ENCODE assay signal across 8 cellular contexts in the genomic region with DNA sequence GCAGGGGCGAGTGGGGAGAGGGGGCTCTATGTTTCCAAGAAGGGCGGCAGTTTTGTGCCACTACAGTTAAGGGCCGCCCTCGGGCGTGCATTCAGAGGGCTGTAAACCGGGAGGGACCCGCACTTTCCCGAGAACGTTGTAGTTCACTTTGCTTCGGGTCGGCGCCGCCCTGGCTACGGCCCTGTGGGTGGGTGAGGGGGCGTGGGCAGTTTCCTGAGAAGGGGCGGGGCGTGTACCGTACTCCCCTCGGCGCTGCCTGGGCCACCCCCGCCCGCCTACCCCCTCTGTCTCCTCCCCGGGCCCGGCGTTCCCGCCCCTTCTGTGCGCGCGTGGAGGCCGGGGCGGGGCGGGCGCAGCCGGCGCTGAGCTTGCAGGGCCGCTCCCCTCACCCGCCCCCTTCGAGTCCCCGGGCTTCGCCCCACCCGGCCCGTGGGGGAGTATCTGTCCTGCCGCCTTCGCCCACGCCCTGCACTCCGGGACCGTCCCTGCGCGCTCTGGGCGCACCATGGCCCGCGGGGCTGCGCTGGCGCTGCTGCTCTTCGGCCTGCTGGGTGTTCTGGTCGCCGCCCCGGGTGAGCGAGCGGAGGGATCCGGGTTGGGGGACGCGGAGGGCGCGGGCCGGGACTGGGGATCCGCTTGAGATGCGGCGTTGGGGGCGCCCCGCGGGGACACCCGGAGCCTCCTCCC. TPM values are rescaled to one million over a fixed set of nuclear protein-coding genes. Genes with fewer than 3 reads are reported as not detected.
DNase-seq lines count a peak whose midpoint lies in the region; ATAC-seq and TF ChIP-seq lines count a peak whose summit lies in the region.

A gene with protein sequence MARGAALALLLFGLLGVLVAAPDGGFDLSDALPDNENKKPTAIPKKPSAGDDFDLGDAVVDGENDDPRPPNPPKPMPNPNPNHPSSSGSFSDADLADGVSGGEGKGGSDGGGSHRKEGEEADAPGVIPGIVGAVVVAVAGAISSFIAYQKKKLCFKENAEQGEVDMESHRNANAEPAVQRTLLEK (plus strand): TSS at position 440 of the 687 bp plus-strand sequence. CDS start 66 bp downstream, at position 506.

- H3K4me1 Mint-ChIP-seq in MCF 10A (ENCODE audit: insufficient read depth, unreplicated experiment): peaks cover 13% of the 10 kb centered on the region

- no TSS peak for BruUV-seq in MCF 10A (replicated peaks; lab: Mats Ljungman, UMichigan)

- H3K27ac Mint-ChIP-seq in MCF 10A (ENCODE audit: low read depth, unreplicated experiment): peak within 1 kb of the TSS; percentile 96

- no peaks in the 10 kb centered on the region for H3K27me3 Mint-ChIP-seq in MCF 10A (ENCODE audit: insufficient read depth, unreplicated experiment)

- TF ChIP-seq CTCF in MCF 10A (IDR thresholded peaks at IDR 0.05; ENCODE audit: unreplicated experiment): no peak

- H3K9me3 Mint-ChIP-seq in MCF 10A (ENCODE audit: unreplicated experiment): no peaks in the 10 kb centered on the region

- H3K36me3 Mint-ChIP-seq in MCF 10A (ENCODE audit: insufficient read depth, unreplicated experiment): peaks cover 16% of the 10 kb centered on the region

- intact Hi-C loops in MCF 10A (cut with micrococcal nuclease): loop anchor here (5.0 kb wide), 1 partner anchor 51 kb away; no protein-coding TSS in a partner anchor

- peak within 1 kb of the TSS; percentile 94 for H3K4me3 Mint-ChIP-seq in MCF 10A (ENCODE audit: unreplicated experiment)

- ATAC-seq in GM18517 (IDR thresholded peaks at IDR 0.05; ENCODE audit: unreplicated experiment) (peak; percentile 81), HG02973 (IDR thresholded peaks at IDR 0.05; ENCODE audit: unreplicated experiment) (peak; percentile 81)

- POLR2A ChIA-PET in MCF 10A (lab: Yijun Ruan, JAX): no interaction called here

- CTCF ChIA-PET in MCF 10A (lab: Yijun Ruan, JAX): no interaction called here

- DNase-seq in T follicular helper cell (ENCODE audit: low read depth) (peak; percentile 85), MCF 10A (ENCODE audit: unreplicated experiment) (peak; percentile 76), iris pigment epithelial cell (ENCODE audit: low read depth) (peak; percentile 85), cerebellar nuclear complex (lab: John Stamatoyannopoulos, UW) (no peak), NCI-H2227 treated with DMSO at 0.1 percent for 48 hours (lab: John Stamatoyannopoulos, UW) (no peak)
- DNase-seq in stimulated activated CD4-positive, alpha-beta T cell treated with anti-CD3 and anti-CD28 coated beads, Interleukin-1b, Interleukin-23, amount 100 ng/mL, for 1 hour (ENCODE audit: low read depth in 2 of 2): peak; percentile 67 to 81

RNA-seq across cellular contexts. Expression of the gene that starts here (rescaled TPM):
- total RNA-seq in MCF 10A (2022): 173 and 176 TPM in 2 replicates

Comparison
In these comparisons a context has a peak if more than half of its experiments do, and no peak if none do; other contexts are left out.
1. DNase-seq: peak in T follicular helper cell (single experiment), MCF 10A (single experiment), iris pigment epithelial cell (single experiment) and stimulated activated CD4-positive, alpha-beta T cell treated with anti-CD3 and anti-CD28 coated beads, Interleukin-1b, Interleukin-23, amount 100 ng/mL, for 1 hour (2 of 2); none in cerebellar nuclear complex (0 of 2) and NCI-H2227 treated with DMSO at 0.1 percent for 48 hours (single experiment).